ENCODE assay signal across 1 cellular context in the genomic region with DNA sequence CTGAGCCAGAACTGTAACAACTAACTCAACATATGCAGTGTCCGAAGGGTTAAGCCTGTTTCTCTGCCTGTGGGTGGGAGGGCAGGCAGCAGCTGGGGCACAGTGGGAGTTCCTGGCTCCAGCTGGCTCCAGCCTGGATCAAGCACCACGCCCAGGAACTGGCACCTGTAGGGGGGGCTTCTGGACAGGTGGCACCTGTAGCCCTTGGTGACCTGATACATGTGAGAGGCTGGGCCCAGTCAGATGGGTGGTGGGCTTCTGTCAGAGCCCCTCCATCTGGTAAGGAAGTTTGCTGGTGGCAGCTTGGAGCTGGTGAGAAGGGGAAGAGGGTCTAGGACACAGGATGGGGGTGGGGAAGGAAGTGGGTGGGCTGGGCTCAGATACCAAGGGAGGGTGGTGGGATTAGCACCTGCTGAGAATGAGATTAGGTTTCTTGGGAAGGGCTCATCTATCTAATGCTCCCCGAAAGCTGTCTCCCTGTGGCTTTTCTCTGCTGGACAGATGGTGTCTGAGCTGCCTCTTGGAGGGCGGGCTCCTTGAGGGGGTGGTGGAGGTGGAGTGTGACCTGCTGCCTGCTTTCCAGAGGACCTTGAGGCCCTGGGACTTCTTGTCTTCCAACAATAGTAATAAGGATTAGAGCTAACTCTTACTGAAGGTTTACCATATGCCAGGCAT.
TF ChIP-seq lines count a peak whose summit lies in the region.

No MANE protein-coding gene starts in this region.

TF ChIP-seq in Ishikawa, 13 proteins besides CTCF, POLR2A, EP300 and RAD21 (continued from another document):
- TF ChIP-seq NFIC (IDR thresholded peaks at IDR 0.05) (peak; percentile 89), CEBPB (IDR thresholded peaks at IDR 0.05) (0 out of 2 replicates have a peak, but pooled peaks have one; percentile 14), TCF12 (IDR thresholded peaks at IDR 0.05; ENCODE audit: low read depth) (peak; percentile 99), CREB1 (IDR thresholded peaks at IDR 0.05; ENCODE audit: low read depth) (no peak), TEAD4 (IDR thresholded peaks at IDR 0.05) (peak; percentile 80)
- TF ChIP-seq, protein P1, sequence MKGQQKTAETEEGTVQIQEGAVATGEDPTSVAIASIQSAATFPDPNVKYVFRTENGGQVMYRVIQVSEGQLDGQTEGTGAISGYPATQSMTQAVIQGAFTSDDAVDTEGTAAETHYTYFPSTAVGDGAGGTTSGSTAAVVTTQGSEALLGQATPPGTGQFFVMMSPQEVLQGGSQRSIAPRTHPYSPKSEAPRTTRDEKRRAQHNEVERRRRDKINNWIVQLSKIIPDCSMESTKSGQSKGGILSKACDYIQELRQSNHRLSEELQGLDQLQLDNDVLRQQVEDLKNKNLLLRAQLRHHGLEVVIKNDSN (IDR thresholded peaks at IDR 0.05): no peak
TF ChIP-seq in Ishikawa: peak in this region for 9.
